ENCODE assay signal across 1 cellular context in the genomic region with DNA sequence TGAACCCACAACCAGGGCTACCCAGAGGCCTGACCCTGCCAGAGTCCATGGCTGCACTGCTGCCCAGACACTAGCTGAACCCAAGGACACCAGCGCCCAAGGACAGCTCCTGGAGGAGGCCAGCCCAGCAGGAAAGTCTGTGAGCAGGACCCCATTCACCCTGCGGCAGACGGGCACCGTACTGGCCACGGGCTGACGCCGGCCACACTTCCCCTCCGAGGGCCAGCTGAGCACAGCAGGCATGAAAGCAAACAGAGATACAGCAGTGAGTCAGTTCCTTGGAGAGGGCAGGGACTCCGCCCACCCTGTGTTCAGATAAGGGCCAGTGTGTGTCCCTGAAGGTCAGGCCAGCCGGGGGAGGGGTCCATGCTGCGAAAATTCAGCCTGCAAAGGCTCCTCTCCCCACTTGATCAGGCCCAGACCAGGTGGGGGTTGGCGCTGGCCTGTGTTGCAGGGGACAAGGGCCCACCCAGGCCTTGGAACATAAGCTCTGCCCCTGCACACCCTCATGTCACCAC.
TF ChIP-seq lines count a peak whose summit lies in the region.

No MANE protein-coding gene starts in this region.

TF ChIP-seq in K562, 482 proteins besides CTCF, POLR2A, EP300 and RAD21 (continued from another document and continues in another):
- TF ChIP-seq, protein P1, sequence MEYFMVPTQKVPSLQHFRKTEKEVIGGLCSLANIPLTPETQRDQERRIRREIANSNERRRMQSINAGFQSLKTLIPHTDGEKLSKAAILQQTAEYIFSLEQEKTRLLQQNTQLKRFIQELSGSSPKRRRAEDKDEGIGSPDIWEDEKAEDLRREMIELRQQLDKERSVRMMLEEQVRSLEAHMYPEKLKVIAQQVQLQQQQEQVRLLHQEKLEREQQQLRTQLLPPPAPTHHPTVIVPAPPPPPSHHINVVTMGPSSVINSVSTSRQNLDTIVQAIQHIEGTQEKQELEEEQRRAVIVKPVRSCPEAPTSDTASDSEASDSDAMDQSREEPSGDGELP (CRISPR knock-in tag; IDR thresholded peaks at IDR 0.05; ENCODE audit: borderline replicate concordance): peak; percentile 99
- peak; percentile 27; the same call in 1 of the 2 replicates for TF ChIP-seq MTA2 (IDR thresholded peaks at IDR 0.05; ENCODE audit: low read depth)
- peak; percentile 90 for TF ChIP-seq SMARCA4 (IDR thresholded peaks at IDR 0.05)
- TF ChIP-seq, protein P2, sequence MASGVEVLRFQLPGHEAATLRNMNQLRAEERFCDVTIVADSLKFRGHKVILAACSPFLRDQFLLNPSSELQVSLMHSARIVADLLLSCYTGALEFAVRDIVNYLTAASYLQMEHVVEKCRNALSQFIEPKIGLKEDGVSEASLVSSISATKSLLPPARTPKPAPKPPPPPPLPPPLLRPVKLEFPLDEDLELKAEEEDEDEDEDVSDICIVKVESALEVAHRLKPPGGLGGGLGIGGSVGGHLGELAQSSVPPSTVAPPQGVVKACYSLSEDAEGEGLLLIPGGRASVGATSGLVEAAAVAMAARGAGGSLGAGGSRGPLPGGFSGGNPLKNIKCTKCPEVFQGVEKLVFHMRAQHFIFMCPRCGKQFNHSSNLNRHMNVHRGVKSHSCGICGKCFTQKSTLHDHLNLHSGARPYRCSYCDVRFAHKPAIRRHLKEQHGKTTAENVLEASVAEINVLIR (CRISPR knock-in tag; IDR thresholded peaks at IDR 0.05): 0 out of 2 replicates have a peak, but pooled peaks have one; percentile 25
- no peak for TF ChIP-seq PURB (CRISPR knock-in tag; IDR thresholded peaks at IDR 0.05; ENCODE audit: low read depth)
- TF ChIP-seq CC2D1A (IDR thresholded peaks at IDR 0.05): no peak
- peak; percentile 58; the same call in 1 of the 2 replicates for TF ChIP-seq C11orf30 (IDR thresholded peaks at IDR 0.05; ENCODE audit: low read depth)
- TF ChIP-seq, protein P3, sequence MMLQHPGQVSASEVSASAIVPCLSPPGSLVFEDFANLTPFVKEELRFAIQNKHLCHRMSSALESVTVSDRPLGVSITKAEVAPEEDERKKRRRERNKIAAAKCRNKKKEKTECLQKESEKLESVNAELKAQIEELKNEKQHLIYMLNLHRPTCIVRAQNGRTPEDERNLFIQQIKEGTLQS (IDR thresholded peaks at IDR 0.05): peak; percentile 77
- TF ChIP-seq, protein P3 (CRISPR knock-in tag; conservative IDR thresholded peaks at IDR 0.05): 0 out of 2 replicates have a peak, but pooled peaks have one; percentile 27
- no peak for TF ChIP-seq ZNF785 (CRISPR knock-in tag; IDR thresholded peaks at IDR 0.05)
- TF ChIP-seq ZNF436 (CRISPR knock-in tag; IDR thresholded peaks at IDR 0.05): no peak
- TF ChIP-seq, protein P4, sequence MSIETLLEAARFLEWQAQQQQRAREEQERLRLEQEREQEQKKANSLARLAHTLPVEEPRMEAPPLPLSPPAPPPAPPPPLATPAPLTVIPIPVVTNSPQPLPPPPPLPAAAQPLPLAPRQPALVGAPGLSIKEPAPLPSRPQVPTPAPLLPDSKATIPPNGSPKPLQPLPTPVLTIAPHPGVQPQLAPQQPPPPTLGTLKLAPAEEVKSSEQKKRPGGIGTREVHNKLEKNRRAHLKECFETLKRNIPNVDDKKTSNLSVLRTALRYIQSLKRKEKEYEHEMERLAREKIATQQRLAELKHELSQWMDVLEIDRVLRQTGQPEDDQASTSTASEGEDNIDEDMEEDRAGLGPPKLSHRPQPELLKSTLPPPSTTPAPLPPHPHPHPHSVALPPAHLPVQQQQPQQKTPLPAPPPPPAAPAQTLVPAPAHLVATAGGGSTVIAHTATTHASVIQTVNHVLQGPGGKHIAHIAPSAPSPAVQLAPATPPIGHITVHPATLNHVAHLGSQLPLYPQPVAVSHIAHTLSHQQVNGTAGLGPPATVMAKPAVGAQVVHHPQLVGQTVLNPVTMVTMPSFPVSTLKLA (conservative IDR thresholded peaks at IDR 0.05): peak; percentile 54 to 81
- no peak for TF ChIP-seq ATF1 (CRISPR knock-in tag; IDR thresholded peaks at IDR 0.05)
- TF ChIP-seq ATF1 (tag; IDR thresholded peaks at IDR 0.05): peak; percentile 57
- 0 out of 4 replicates have a peak, but pooled peaks of 1 of the 2 experiments have one; percentile 48 for TF ChIP-seq SRF (CRISPR knock-in tag; IDR thresholded peaks at IDR 0.05)
- TF ChIP-seq NELFE (IDR thresholded peaks at IDR 0.05; ENCODE audit: insufficient read depth, insufficient read length): no peak
- no peak for TF ChIP-seq ZNF12 (CRISPR knock-in tag; IDR thresholded peaks at IDR 0.05)
- TF ChIP-seq ZBED1 (IDR thresholded peaks at IDR 0.05): no peak
- no peak for TF ChIP-seq ZNF253 (CRISPR knock-in tag; conservative IDR thresholded peaks at IDR 0.05)
- TF ChIP-seq, protein P5, sequence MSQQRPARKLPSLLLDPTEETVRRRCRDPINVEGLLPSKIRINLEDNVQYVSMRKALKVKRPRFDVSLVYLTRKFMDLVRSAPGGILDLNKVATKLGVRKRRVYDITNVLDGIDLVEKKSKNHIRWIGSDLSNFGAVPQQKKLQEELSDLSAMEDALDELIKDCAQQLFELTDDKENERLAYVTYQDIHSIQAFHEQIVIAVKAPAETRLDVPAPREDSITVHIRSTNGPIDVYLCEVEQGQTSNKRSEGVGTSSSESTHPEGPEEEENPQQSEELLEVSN (IDR thresholded peaks at IDR 0.05; ENCODE audit: borderline replicate concordance in 1 of 2, extremely low read depth in 1 of 2, insufficient read depth in 1 of 2, insufficient read length in 1 of 2, low read depth in 1 of 2, low read length in 1 of 2, poor library complexity in 1 of 2, severe bottlenecking in 1 of 2): peak in 1 of 2 experiments; percentile 28
- TF ChIP-seq DPF2 (IDR thresholded peaks at IDR 0.05): peak; percentile 96
- 0 out of 2 replicates have a peak, but pooled peaks have one; percentile 45 for TF ChIP-seq ZNF76 (CRISPR knock-in tag; IDR thresholded peaks at IDR 0.05; ENCODE audit: borderline replicate concordance)
- no peak for TF ChIP-seq PCBP1 (IDR thresholded peaks at IDR 0.05; ENCODE audit: low read depth, low read length, poor library complexity, severe bottlenecking)
- TF ChIP-seq PML (IDR thresholded peaks at IDR 0.05; ENCODE audit: low read length): no peak
- TF ChIP-seq PCBP2 (IDR thresholded peaks at IDR 0.05; ENCODE audit: low read depth, low read length, poor library complexity, severe bottlenecking): no peak
- TF ChIP-seq SETDB1 (IDR thresholded peaks at IDR 0.05; ENCODE audit: low read length): no peak
- no peak for TF ChIP-seq TSC22D4 (tag; IDR thresholded peaks at IDR 0.05)
- no peak for TF ChIP-seq SMARCB1 (IDR thresholded peaks at IDR 0.05; ENCODE audit: insufficient read length, low read depth)
- peak; percentile 73 for TF ChIP-seq CCNT2 (IDR thresholded peaks at IDR 0.05; ENCODE audit: borderline replicate concordance, extremely low read depth, insufficient read length, low read depth, low read length)
- TF ChIP-seq CBFA2T2 (conservative IDR thresholded peaks at IDR 0.05): peak; percentile 43
- no peak for TF ChIP-seq NFXL1 (CRISPR knock-in tag; IDR thresholded peaks at IDR 0.05)
- TF ChIP-seq WHSC1 (IDR thresholded peaks at IDR 0.05; ENCODE audit: low read length): peak; percentile 15
- TF ChIP-seq ATF7 (IDR thresholded peaks at IDR 0.05): peak; percentile 53; the same call in 1 of the 2 replicates
- TF ChIP-seq, protein P6, sequence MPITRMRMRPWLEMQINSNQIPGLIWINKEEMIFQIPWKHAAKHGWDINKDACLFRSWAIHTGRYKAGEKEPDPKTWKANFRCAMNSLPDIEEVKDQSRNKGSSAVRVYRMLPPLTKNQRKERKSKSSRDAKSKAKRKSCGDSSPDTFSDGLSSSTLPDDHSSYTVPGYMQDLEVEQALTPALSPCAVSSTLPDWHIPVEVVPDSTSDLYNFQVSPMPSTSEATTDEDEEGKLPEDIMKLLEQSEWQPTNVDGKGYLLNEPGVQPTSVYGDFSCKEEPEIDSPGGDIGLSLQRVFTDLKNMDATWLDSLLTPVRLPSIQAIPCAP (CRISPR knock-in tag; IDR thresholded peaks at IDR 0.05; ENCODE audit: borderline replicate concordance): no peak
- TF ChIP-seq CXXC5 (CRISPR knock-in tag; IDR thresholded peaks at IDR 0.05): peak; percentile 70
- no peak for TF ChIP-seq ZNF143 (CRISPR knock-in tag; IDR thresholded peaks at IDR 0.05)
- TF ChIP-seq, protein P7, sequence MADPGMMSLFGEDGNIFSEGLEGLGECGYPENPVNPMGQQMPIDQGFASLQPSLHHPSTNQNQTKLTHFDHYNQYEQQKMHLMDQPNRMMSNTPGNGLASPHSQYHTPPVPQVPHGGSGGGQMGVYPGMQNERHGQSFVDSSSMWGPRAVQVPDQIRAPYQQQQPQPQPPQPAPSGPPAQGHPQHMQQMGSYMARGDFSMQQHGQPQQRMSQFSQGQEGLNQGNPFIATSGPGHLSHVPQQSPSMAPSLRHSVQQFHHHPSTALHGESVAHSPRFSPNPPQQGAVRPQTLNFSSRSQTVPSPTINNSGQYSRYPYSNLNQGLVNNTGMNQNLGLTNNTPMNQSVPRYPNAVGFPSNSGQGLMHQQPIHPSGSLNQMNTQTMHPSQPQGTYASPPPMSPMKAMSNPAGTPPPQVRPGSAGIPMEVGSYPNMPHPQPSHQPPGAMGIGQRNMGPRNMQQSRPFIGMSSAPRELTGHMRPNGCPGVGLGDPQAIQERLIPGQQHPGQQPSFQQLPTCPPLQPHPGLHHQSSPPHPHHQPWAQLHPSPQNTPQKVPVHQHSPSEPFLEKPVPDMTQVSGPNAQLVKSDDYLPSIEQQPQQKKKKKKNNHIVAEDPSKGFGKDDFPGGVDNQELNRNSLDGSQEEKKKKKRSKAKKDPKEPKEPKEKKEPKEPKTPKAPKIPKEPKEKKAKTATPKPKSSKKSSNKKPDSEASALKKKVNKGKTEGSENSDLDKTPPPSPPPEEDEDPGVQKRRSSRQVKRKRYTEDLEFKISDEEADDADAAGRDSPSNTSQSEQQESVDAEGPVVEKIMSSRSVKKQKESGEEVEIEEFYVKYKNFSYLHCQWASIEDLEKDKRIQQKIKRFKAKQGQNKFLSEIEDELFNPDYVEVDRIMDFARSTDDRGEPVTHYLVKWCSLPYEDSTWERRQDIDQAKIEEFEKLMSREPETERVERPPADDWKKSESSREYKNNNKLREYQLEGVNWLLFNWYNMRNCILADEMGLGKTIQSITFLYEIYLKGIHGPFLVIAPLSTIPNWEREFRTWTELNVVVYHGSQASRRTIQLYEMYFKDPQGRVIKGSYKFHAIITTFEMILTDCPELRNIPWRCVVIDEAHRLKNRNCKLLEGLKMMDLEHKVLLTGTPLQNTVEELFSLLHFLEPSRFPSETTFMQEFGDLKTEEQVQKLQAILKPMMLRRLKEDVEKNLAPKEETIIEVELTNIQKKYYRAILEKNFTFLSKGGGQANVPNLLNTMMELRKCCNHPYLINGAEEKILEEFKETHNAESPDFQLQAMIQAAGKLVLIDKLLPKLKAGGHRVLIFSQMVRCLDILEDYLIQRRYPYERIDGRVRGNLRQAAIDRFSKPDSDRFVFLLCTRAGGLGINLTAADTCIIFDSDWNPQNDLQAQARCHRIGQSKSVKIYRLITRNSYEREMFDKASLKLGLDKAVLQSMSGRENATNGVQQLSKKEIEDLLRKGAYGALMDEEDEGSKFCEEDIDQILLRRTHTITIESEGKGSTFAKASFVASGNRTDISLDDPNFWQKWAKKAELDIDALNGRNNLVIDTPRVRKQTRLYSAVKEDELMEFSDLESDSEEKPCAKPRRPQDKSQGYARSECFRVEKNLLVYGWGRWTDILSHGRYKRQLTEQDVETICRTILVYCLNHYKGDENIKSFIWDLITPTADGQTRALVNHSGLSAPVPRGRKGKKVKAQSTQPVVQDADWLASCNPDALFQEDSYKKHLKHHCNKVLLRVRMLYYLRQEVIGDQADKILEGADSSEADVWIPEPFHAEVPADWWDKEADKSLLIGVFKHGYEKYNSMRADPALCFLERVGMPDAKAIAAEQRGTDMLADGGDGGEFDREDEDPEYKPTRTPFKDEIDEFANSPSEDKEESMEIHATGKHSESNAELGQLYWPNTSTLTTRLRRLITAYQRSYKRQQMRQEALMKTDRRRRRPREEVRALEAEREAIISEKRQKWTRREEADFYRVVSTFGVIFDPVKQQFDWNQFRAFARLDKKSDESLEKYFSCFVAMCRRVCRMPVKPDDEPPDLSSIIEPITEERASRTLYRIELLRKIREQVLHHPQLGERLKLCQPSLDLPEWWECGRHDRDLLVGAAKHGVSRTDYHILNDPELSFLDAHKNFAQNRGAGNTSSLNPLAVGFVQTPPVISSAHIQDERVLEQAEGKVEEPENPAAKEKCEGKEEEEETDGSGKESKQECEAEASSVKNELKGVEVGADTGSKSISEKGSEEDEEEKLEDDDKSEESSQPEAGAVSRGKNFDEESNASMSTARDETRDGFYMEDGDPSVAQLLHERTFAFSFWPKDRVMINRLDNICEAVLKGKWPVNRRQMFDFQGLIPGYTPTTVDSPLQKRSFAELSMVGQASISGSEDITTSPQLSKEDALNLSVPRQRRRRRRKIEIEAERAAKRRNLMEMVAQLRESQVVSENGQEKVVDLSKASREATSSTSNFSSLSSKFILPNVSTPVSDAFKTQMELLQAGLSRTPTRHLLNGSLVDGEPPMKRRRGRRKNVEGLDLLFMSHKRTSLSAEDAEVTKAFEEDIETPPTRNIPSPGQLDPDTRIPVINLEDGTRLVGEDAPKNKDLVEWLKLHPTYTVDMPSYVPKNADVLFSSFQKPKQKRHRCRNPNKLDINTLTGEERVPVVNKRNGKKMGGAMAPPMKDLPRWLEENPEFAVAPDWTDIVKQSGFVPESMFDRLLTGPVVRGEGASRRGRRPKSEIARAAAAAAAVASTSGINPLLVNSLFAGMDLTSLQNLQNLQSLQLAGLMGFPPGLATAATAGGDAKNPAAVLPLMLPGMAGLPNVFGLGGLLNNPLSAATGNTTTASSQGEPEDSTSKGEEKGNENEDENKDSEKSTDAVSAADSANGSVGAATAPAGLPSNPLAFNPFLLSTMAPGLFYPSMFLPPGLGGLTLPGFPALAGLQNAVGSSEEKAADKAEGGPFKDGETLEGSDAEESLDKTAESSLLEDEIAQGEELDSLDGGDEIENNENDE (IDR thresholded peaks at IDR 0.05; ENCODE audit: low read depth, low read length): no peak
- no peak for TF ChIP-seq PRPF4 (IDR thresholded peaks at IDR 0.05; ENCODE audit: insufficient read depth, low read depth, low read length, poor library complexity, severe bottlenecking)
- no peak for TF ChIP-seq MIER1 (IDR thresholded peaks at IDR 0.05; ENCODE audit: low read depth)
- TF ChIP-seq TAF15 (IDR thresholded peaks at IDR 0.05; ENCODE audit: low read depth, low read length): no peak
- TF ChIP-seq GTF2F1 (IDR thresholded peaks at IDR 0.05; ENCODE audit: low read depth, low read length): no peak
- no peak for TF ChIP-seq MEF2A (IDR thresholded peaks at IDR 0.05; ENCODE audit: control insufficient read depth, low read depth, low read length)
- peak; percentile 91 for TF ChIP-seq ZNF583 (CRISPR knock-in tag; IDR thresholded peaks at IDR 0.05)
- TF ChIP-seq TEAD1 (CRISPR knock-in tag; IDR thresholded peaks at IDR 0.05): 0 out of 4 replicates have a peak, but pooled peaks of 1 of the 2 experiments have one; percentile 59
- no peak for TF ChIP-seq RBM22 (IDR thresholded peaks at IDR 0.05; ENCODE audit: low read depth, low read length, poor library complexity, severe bottlenecking)
